Comparison of ENCODE assay signal across 1 cellular context in the genomic region with DNA sequence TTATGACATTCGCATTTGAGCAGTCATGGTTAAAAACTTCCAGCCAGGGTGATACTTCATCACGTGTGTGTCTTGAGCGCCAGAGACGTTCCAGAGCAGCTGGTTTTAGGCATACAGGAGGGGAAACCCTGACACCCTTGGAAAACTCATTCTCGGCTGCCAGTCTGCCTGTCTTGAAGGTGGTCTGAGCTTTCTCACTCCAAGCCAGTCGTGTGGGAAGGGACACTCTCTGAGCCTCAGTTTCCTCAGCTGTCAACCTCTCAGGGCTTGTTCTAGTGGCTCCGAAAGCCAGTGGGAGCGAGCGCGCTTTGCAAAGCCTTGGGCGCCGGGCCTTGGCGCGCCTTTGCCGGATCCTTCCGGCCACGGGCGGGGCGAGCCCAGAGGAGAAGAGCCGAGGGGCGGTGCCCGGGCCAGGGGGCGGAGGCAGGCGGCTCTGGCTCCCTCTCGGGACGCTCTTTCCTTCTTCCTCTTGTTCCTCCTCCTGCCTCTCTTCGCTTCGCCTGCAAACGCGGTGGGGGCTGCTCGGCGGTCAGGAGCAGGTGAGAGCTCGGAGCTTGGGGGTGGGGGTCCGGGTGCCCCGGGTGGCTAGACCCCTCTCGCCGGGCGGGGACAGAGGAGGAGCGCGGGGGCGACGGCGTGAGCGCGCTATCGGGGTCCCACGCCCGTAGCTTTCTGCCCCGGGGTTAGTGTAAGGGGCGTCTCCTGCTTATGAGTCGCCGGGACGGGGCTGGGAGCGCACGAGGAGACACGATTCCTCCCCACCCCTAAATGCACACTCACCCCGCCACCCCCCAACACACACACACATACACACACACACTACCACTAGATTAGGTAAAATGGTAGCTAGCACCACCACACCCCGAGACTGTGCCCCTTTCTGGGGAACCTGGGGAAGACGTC.
TF ChIP-seq lines count a peak whose summit lies in the region.

Gene LDAF1 (plus strand): TSS at position 467 of the 903 bp plus-strand sequence. CDS start 2,509 bp downstream, outside the sequence.

TF ChIP-seq in GM12878, 131 proteins besides CTCF, POLR2A, EP300 and RAD21 (continued from another document and continues in another):
- TF ChIP-seq RAD51 (IDR thresholded peaks at IDR 0.05), result no peak
- TF ChIP-seq RELA (IDR thresholded peaks at IDR 0.05; ENCODE audit: borderline replicate concordance, partially characterized antibody), result no peak
- no peak for TF ChIP-seq SMARCA5 (IDR thresholded peaks at IDR 0.05)
- TF ChIP-seq, protein P1, sequence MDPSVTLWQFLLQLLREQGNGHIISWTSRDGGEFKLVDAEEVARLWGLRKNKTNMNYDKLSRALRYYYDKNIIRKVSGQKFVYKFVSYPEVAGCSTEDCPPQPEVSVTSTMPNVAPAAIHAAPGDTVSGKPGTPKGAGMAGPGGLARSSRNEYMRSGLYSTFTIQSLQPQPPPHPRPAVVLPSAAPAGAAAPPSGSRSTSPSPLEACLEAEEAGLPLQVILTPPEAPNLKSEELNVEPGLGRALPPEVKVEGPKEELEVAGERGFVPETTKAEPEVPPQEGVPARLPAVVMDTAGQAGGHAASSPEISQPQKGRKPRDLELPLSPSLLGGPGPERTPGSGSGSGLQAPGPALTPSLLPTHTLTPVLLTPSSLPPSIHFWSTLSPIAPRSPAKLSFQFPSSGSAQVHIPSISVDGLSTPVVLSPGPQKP (IDR thresholded peaks at IDR 0.05; ENCODE audit: low read depth, low read length), result no peak
- no peak for TF ChIP-seq TARDBP (IDR thresholded peaks at IDR 0.05; ENCODE audit: borderline replicate concordance)
- no peak for TF ChIP-seq CREB1 (IDR thresholded peaks at IDR 0.05; ENCODE audit: low read depth)
- no peak for TF ChIP-seq TAF1 (IDR thresholded peaks at IDR 0.05; ENCODE audit: borderline replicate concordance, low read depth, low read length)
- no peak for TF ChIP-seq NFIC (IDR thresholded peaks at IDR 0.05; ENCODE audit: low read depth, low read length)
- TF ChIP-seq E2F8 (IDR thresholded peaks at IDR 0.05; ENCODE audit: low read depth, partially characterized antibody), result no peak
- no peak; the same call in 1 of the 2 replicates for TF ChIP-seq SMC3 (IDR thresholded peaks at IDR 0.05; ENCODE audit: borderline replicate concordance, low read length)
- TF ChIP-seq EZH2 (IDR thresholded peaks at IDR 0.05; ENCODE audit: borderline replicate concordance, control insufficient read depth, low read depth, low read length), result no peak
- TF ChIP-seq EGR1 (IDR thresholded peaks at IDR 0.05; ENCODE audit: borderline replicate concordance in 1 of 2, low read depth in 2 of 2, low read length in 2 of 2), result peak in 1 of 2 experiments; percentile 24; a peak in 1 of 3 replicates
- TF ChIP-seq ZNF622 (IDR thresholded peaks at IDR 0.05), result no peak
- TF ChIP-seq PML (IDR thresholded peaks at IDR 0.05; ENCODE audit: low read length), result no peak
- no peak for TF ChIP-seq ATF3 (IDR thresholded peaks at IDR 0.05; ENCODE audit: borderline replicate concordance, extremely low read depth, low read depth, low read length)
- TF ChIP-seq SRF (IDR thresholded peaks at IDR 0.05; ENCODE audit: low read depth in 2 of 2, low read length in 2 of 2), result 0 out of 4 replicates have a peak, but pooled peaks of 1 of the 2 experiments have one; percentile 38
- no peak for TF ChIP-seq ESRRA (IDR thresholded peaks at IDR 0.05; ENCODE audit: low read length)
- peak; percentile 8 to 34; a peak in 1 of 4 replicates for TF ChIP-seq IKZF2 (IDR thresholded peaks at IDR 0.05)
- TF ChIP-seq, protein P2, sequence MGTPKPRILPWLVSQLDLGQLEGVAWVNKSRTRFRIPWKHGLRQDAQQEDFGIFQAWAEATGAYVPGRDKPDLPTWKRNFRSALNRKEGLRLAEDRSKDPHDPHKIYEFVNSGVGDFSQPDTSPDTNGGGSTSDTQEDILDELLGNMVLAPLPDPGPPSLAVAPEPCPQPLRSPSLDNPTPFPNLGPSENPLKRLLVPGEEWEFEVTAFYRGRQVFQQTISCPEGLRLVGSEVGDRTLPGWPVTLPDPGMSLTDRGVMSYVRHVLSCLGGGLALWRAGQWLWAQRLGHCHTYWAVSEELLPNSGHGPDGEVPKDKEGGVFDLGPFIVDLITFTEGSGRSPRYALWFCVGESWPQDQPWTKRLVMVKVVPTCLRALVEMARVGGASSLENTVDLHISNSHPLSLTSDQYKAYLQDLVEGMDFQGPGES (IDR thresholded peaks at IDR 0.05), result no peak
- no peak for TF ChIP-seq LARP7 (IDR thresholded peaks at IDR 0.05)
- TF ChIP-seq PRDM15 (CRISPR knock-in tag; IDR thresholded peaks at IDR 0.05), result no peak
- TF ChIP-seq JUNB (IDR thresholded peaks at IDR 0.05), result no peak
- TF ChIP-seq NFYA (IDR thresholded peaks at IDR 0.05; ENCODE audit: borderline replicate concordance, low read depth, low read length), result no peak
- TF ChIP-seq TCF7 (IDR thresholded peaks at IDR 0.05; ENCODE audit: borderline replicate concordance), result no peak
- TF ChIP-seq SIN3A (IDR thresholded peaks at IDR 0.05; ENCODE audit: low read depth, low read length), result no peak; the same call in 1 of the 2 replicates
- TF ChIP-seq, protein P3, sequence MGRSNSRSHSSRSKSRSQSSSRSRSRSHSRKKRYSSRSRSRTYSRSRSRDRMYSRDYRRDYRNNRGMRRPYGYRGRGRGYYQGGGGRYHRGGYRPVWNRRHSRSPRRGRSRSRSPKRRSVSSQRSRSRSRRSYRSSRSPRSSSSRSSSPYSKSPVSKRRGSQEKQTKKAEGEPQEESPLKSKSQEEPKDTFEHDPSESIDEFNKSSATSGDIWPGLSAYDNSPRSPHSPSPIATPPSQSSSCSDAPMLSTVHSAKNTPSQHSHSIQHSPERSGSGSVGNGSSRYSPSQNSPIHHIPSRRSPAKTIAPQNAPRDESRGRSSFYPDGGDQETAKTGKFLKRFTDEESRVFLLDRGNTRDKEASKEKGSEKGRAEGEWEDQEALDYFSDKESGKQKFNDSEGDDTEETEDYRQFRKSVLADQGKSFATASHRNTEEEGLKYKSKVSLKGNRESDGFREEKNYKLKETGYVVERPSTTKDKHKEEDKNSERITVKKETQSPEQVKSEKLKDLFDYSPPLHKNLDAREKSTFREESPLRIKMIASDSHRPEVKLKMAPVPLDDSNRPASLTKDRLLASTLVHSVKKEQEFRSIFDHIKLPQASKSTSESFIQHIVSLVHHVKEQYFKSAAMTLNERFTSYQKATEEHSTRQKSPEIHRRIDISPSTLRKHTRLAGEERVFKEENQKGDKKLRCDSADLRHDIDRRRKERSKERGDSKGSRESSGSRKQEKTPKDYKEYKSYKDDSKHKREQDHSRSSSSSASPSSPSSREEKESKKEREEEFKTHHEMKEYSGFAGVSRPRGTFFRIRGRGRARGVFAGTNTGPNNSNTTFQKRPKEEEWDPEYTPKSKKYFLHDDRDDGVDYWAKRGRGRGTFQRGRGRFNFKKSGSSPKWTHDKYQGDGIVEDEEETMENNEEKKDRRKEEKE (IDR thresholded peaks at IDR 0.05), result no peak
- peak; percentile 52; the same call in 1 of the 2 replicates for TF ChIP-seq MXI1 (IDR thresholded peaks at IDR 0.05; ENCODE audit: low read depth, low read length)
- TF ChIP-seq NR2C1 (IDR thresholded peaks at IDR 0.05), result no peak
- no peak for TF ChIP-seq TCF12 (IDR thresholded peaks at IDR 0.05; ENCODE audit: low read depth, low read length)
- TF ChIP-seq SREBF1 (IDR thresholded peaks at IDR 0.05; ENCODE audit: low read length), result no peak
- TF ChIP-seq ZBED1 (IDR thresholded peaks at IDR 0.05; ENCODE audit: borderline replicate concordance), result no peak
- TF ChIP-seq MLLT1 (IDR thresholded peaks at IDR 0.05), result 0 out of 2 replicates have a peak, but pooled peaks have one; percentile 13
- TF ChIP-seq, protein P4, sequence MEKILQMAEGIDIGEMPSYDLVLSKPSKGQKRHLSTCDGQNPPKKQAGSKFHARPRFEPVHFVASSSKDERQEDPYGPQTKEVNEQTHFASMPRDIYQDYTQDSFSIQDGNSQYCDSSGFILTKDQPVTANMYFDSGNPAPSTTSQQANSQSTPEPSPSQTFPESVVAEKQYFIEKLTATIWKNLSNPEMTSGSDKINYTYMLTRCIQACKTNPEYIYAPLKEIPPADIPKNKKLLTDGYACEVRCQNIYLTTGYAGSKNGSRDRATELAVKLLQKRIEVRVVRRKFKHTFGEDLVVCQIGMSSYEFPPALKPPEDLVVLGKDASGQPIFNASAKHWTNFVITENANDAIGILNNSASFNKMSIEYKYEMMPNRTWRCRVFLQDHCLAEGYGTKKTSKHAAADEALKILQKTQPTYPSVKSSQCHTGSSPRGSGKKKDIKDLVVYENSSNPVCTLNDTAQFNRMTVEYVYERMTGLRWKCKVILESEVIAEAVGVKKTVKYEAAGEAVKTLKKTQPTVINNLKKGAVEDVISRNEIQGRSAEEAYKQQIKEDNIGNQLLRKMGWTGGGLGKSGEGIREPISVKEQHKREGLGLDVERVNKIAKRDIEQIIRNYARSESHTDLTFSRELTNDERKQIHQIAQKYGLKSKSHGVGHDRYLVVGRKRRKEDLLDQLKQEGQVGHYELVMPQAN (conservative IDR thresholded peaks at IDR 0.05), result peak; percentile 67; the same call in 1 of the 2 replicates
- no peak for TF ChIP-seq ETV6 (conservative IDR thresholded peaks at IDR 0.05 in 1 of 2, IDR thresholded peaks at IDR 0.05 in 1 of 2; ENCODE audit: borderline replicate concordance in 1 of 2, low read depth in 1 of 2)
- peak in 1 of 2 experiments; percentile 6; a peak in 1 of 4 replicates for TF ChIP-seq BHLHE40 (IDR thresholded peaks at IDR 0.05; ENCODE audit: borderline replicate concordance in 1 of 2, low read depth in 2 of 2, low read length in 1 of 2)
- TF ChIP-seq SIX5 (IDR thresholded peaks at IDR 0.05; ENCODE audit: low read depth, low read length, severe bottlenecking), result no peak
- TF ChIP-seq IKZF1 (conservative IDR thresholded peaks at IDR 0.05), result peak; percentile 50; the same call in 1 of the 2 replicates
- no peak for TF ChIP-seq SPI1 (IDR thresholded peaks at IDR 0.05; ENCODE audit: borderline replicate concordance, insufficient read depth, low read depth, low read length)
- no peak for TF ChIP-seq ZNF384 (IDR thresholded peaks at IDR 0.05; ENCODE audit: borderline replicate concordance, low read depth, low read length)
